1 cellular context compared by ENCODE assay signal in the genomic region with DNA sequence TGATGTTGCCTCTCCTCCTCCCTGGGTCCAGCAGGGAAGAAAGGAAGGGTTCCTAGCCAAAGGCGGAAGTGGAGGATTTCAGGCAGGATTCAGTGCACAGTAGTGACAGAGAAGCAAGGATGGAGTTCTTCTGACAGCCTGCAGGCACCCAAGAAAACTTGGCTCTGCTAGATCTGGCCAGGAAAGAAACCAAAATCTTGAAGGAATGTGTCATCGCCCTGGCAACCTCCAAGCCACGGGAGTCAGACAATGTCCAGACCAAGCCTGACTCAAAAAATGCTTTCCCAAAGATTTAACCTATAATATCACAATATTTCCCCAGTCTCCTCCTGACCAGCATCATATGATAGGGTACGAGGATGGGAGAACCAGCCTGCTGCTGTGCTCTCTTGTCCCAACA.
TF ChIP-seq lines count a peak whose summit lies in the region.

No MANE protein-coding gene starts in this region.

TF ChIP-seq in SK-N-SH, 30 proteins besides CTCF, POLR2A, EP300 and RAD21 (continued from another document):
- TF ChIP-seq, protein P1, sequence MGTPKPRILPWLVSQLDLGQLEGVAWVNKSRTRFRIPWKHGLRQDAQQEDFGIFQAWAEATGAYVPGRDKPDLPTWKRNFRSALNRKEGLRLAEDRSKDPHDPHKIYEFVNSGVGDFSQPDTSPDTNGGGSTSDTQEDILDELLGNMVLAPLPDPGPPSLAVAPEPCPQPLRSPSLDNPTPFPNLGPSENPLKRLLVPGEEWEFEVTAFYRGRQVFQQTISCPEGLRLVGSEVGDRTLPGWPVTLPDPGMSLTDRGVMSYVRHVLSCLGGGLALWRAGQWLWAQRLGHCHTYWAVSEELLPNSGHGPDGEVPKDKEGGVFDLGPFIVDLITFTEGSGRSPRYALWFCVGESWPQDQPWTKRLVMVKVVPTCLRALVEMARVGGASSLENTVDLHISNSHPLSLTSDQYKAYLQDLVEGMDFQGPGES (IDR thresholded peaks at IDR 0.05; ENCODE audit: low read depth, low read length), result no peak
- TF ChIP-seq, protein P2, sequence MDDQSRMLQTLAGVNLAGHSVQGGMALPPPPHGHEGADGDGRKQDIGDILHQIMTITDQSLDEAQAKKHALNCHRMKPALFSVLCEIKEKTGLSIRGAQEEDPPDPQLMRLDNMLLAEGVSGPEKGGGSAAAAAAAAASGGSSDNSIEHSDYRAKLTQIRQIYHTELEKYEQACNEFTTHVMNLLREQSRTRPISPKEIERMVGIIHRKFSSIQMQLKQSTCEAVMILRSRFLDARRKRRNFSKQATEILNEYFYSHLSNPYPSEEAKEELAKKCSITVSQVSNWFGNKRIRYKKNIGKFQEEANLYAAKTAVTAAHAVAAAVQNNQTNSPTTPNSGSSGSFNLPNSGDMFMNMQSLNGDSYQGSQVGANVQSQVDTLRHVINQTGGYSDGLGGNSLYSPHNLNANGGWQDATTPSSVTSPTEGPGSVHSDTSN (IDR thresholded peaks at IDR 0.05), result peak; percentile 82
- TF ChIP-seq, protein P3, sequence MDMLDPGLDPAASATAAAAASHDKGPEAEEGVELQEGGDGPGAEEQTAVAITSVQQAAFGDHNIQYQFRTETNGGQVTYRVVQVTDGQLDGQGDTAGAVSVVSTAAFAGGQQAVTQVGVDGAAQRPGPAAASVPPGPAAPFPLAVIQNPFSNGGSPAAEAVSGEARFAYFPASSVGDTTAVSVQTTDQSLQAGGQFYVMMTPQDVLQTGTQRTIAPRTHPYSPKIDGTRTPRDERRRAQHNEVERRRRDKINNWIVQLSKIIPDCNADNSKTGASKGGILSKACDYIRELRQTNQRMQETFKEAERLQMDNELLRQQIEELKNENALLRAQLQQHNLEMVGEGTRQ (IDR thresholded peaks at IDR 0.05; ENCODE audit: borderline replicate concordance, low read depth, low read length), result no peak
